8 cellular contexts compared by ENCODE assay signal in genomic region chr6:108293527-108294296, GRCh38. TPM values are rescaled to one million over a fixed set of nuclear protein-coding genes. Genes with fewer than 3 reads are reported as not detected.
DNase-seq lines count a peak whose midpoint lies in the region; ATAC-seq, FAIRE-seq and TF ChIP-seq lines count a peak whose summit lies in the region.

No MANE protein-coding gene starts in this region.

- ATAC-seq in activated CD4-positive, CD25-positive, alpha-beta regulatory T cell treated with anti-CD3 and anti-CD28 coated beads, Interleukin-2, amount 50 U/mL, for 24 hours: no peak

- H3K4me1 Mint-ChIP-seq in activated T-cell treated with anti-CD3 and anti-CD28 coated beads, Interleukin-2, amount 50 U/mL, for 24 hours (ENCODE audit: low read depth): peaks cover 18% of the 10 kb centered on the region
- H3K4me1 Mint-ChIP-seq in activated T-helper 2 cell treated with anti-CD3 and anti-CD28 coated beads, Interferon-gamma antibody, Interleukin-2, Interleukin-4, amounts not matched to agents 10 μg/mL and 5 μg/mL and 100 μg/mL, durations not matched to agents 14 hours and 24 hours and 36 hours (ENCODE audit: low read depth): peaks cover 26% of the 10 kb centered on the region

- peak overlapping the region; percentile 97 for H3K4me2 ChIP-seq in keratinocyte (ENCODE audit: control insufficient read depth, extremely low read depth, insufficient read depth, low read depth, low read length)

- no peaks in the 10 kb centered on the region for H3K27me3 Mint-ChIP-seq in activated T-cell treated with anti-CD3 and anti-CD28 coated beads, Interleukin-2, amount 50 U/mL, for 24 hours
- H3K27me3 Mint-ChIP-seq in activated T-helper 2 cell treated with anti-CD3 and anti-CD28 coated beads, Interferon-gamma antibody, Interleukin-2, Interleukin-4, amounts not matched to agents 10 μg/mL and 5 μg/mL and 100 μg/mL, durations not matched to agents 14 hours and 24 hours and 36 hours (ENCODE audit: low read depth): no peaks in the 10 kb centered on the region

- no peak for TF ChIP-seq POLR2A in suprapubic skin (IDR thresholded peaks at IDR 0.05)

- H3K79me2 ChIP-seq in keratinocyte (ENCODE audit: control insufficient read depth, insufficient read depth, low read length): peaks cover 3% of the 10 kb centered on the region

- peak overlapping the region; percentile 93 for H3K4me3 Mint-ChIP-seq in activated T-cell treated with anti-CD3 and anti-CD28 coated beads, Interleukin-2, amount 50 U/mL, for 24 hours
- peak overlapping the region; percentile 99 for H3K4me3 Mint-ChIP-seq in activated T-helper 2 cell treated with anti-CD3 and anti-CD28 coated beads, Interferon-gamma antibody, Interleukin-2, Interleukin-4, amounts not matched to agents 10 μg/mL and 5 μg/mL and 100 μg/mL, durations not matched to agents 14 hours and 24 hours and 36 hours (ENCODE audit: low read depth)

- TF ChIP-seq CTCF in keratinocyte (optimal IDR thresholded peaks at IDR 0.05 in 1 of 3, IDR thresholded peaks at IDR 0.05 in 1 of 3, conservative IDR thresholded peaks at IDR 0.05 in 1 of 3; ENCODE audit: extremely low read depth in 1 of 3, insufficient read depth in 2 of 3, low read length in 3 of 3) (no peak), suprapubic skin (IDR thresholded peaks at IDR 0.05) (no peak)

- H3K36me3 Mint-ChIP-seq in activated T-cell treated with anti-CD3 and anti-CD28 coated beads, Interleukin-2, amount 50 U/mL, for 24 hours (ENCODE audit: low read depth): peaks cover 11% of the 10 kb centered on the region
- H3K36me3 Mint-ChIP-seq in activated T-helper 2 cell treated with anti-CD3 and anti-CD28 coated beads, Interferon-gamma antibody, Interleukin-2, Interleukin-4, amounts not matched to agents 10 μg/mL and 5 μg/mL and 100 μg/mL, durations not matched to agents 14 hours and 24 hours and 36 hours (ENCODE audit: low read depth): peaks cover 6% of the 10 kb centered on the region

- no peak for TF ChIP-seq EP300 in suprapubic skin (IDR thresholded peaks at IDR 0.05)

- H3K36me3 ChIP-seq in keratinocyte (ENCODE audit: control insufficient read depth in 2 of 2, extremely low read depth in 1 of 2, insufficient read depth in 2 of 2, low read length in 2 of 2) (no peaks in the 10 kb centered on the region), suprapubic skin (no peaks in the 10 kb centered on the region)

- no peaks in the 10 kb centered on the region for H3K9me1 ChIP-seq in keratinocyte (ENCODE audit: control insufficient read depth, extremely low read depth, insufficient read depth, low read length)

- peak overlapping the region; percentile 100 for H3K27ac Mint-ChIP-seq in activated T-cell treated with anti-CD3 and anti-CD28 coated beads, Interleukin-2, amount 50 U/mL, for 24 hours
- peak overlapping the region; percentile 100 for H3K27ac Mint-ChIP-seq in activated T-helper 2 cell treated with anti-CD3 and anti-CD28 coated beads, Interferon-gamma antibody, Interleukin-2, Interleukin-4, amounts not matched to agents 10 μg/mL and 5 μg/mL and 100 μg/mL, durations not matched to agents 14 hours and 24 hours and 36 hours

- H3K9me3 Mint-ChIP-seq in activated T-cell treated with anti-CD3 and anti-CD28 coated beads, Interleukin-2, amount 50 U/mL, for 24 hours: no peaks in the 10 kb centered on the region
- no peaks in the 10 kb centered on the region for H3K9me3 Mint-ChIP-seq in activated T-helper 2 cell treated with anti-CD3 and anti-CD28 coated beads, Interferon-gamma antibody, Interleukin-2, Interleukin-4, amounts not matched to agents 10 μg/mL and 5 μg/mL and 100 μg/mL, durations not matched to agents 14 hours and 24 hours and 36 hours

- H3K9me3 ChIP-seq in keratinocyte (ENCODE audit: control insufficient read depth, low read depth, low read length) (no peaks in the 10 kb centered on the region), suprapubic skin (no peaks in the 10 kb centered on the region)

- FAIRE-seq in keratinocyte (lab: Jason Lieb, UNC): no peak

- H3K27ac ChIP-seq in keratinocyte (ENCODE audit: control insufficient read depth, insufficient read depth, low read length) (peak overlapping the region; percentile 96), suprapubic skin (no peak overlapping the region)

- 91% methylated on average over 18 of the region's 19 CpGs for WGBS in suprapubic skin

- H3K4me3 ChIP-seq in keratinocyte (ENCODE audit: control insufficient read depth in 2 of 3, extremely low read depth in 1 of 3, insufficient read depth in 2 of 3, low read depth in 1 of 3, low read length in 3 of 3) (peak overlapping the region; percentile 63 to 99 (median 95)), suprapubic skin (peak overlapping the region; percentile 57)

- H3K4me1 ChIP-seq in keratinocyte (ENCODE audit: control insufficient read depth, extremely low read depth, insufficient read depth, low read length) (peaks cover 3% of the 10 kb centered on the region), suprapubic skin (peaks cover 10% of the 10 kb centered on the region)

- dilution Hi-C loops in keratinocyte (cut with MboI; ENCODE audit: extremely low pct_ligation_motif_present, low sequenced_read_pairs): no loop called here

- H3K9ac ChIP-seq in keratinocyte (ENCODE audit: control insufficient read depth, extremely low read depth, insufficient read depth, low read length): no peak overlapping the region

- DNase-seq in activated T-cell treated with anti-CD3 and anti-CD28 coated beads, Interleukin-2, amount 50 U/mL, for 24 hours: peak; percentile 30
- no peak for DNase-seq in activated T-cell treated with anti-CD3 and anti-CD28 coated beads, Interleukin-2, amount 50 U/mL, for 1 hour
- DNase-seq in activated T-helper 2 cell treated with anti-CD3 and anti-CD28 coated beads, Interferon-gamma antibody, Interleukin-2, Interleukin-4, amounts not matched to agents 10 μg/mL and 5 μg/mL and 100 μg/mL, durations not matched to agents 14 hours and 24 hours and 36 hours (ENCODE audit: low spot score): no peak
- DNase-seq in keratinocyte (ENCODE audit: low read depth, low spot score): no peak
- DNase-seq in suprapubic skin (ENCODE audit: low spot score in 2 of 2): no peak
- DNase-seq in LoVo (ENCODE audit: low spot score): no peak
- DNase-seq in NCI-H526 treated with DMSO at 0.1 percent for 48 hours (lab: John Stamatoyannopoulos, UW): no peak

- H2AFZ ChIP-seq in keratinocyte (ENCODE audit: control insufficient read depth, low read length): peak overlapping the region; percentile 97

- H3K27me3 ChIP-seq in keratinocyte (ENCODE audit: control insufficient read depth, extremely low read depth, insufficient read depth, low read length) (no peaks in the 10 kb centered on the region), suprapubic skin (no peaks in the 10 kb centered on the region)

- intact Hi-C loops in activated T-helper 2 cell treated with anti-CD3 and anti-CD28 coated beads, Interferon-gamma antibody, Interleukin-2, Interleukin-4, amounts not matched to agents 10 μg/mL and 5 μg/mL and 100 μg/mL, durations not matched to agents 14 hours and 24 hours and 36 hours (cut with micrococcal nuclease): no loop called here

- H4K20me1 ChIP-seq in keratinocyte (ENCODE audit: control insufficient read depth, extremely low read depth, insufficient read depth, low read length): no peaks in the 10 kb centered on the region

RNA-seq across cellular contexts. Expression of gene AFG1L, which starts 1.1 kb away (rescaled TPM):
- 4.7 and 5.5 TPM in 2 replicates for total RNA-seq in activated T-helper 2 cell treated with anti-CD3 and anti-CD28 coated beads, Interferon-gamma antibody, Interleukin-2, Interleukin-4, amounts not matched to agents 10 μg/mL and 5 μg/mL and 100 μg/mL, durations not matched to agents 14 hours and 24 hours and 36 hours
- polyA plus RNA-seq in keratinocyte: 1.9 to 3.1 TPM (median 2.2 TPM) in 3 replicates
- 7.2 TPM for polyA plus RNA-seq in keratinocyte (2011; ENCODE audit: low read depth)
- polyA plus RNA-seq in keratinocyte (2011; cell fraction: cytosol; rRNA removed): 1.0 and 2.2 TPM in 2 replicates
- 2.3 and 2.5 TPM in 2 replicates for polyA plus RNA-seq in keratinocyte (2011; cell fraction: nucleus; rRNA removed)
- 2.0 and 2.6 TPM in 2 replicates for polyA plus RNA-seq in keratinocyte (2012; ENCODE audit: low replicate concordance)
- polyA minus RNA-seq in keratinocyte: 2.0 to 5.2 TPM (median 3.0 TPM) in 3 replicates
- 9.2 TPM for polyA minus RNA-seq in keratinocyte (2011; cell fraction: cytosol; rRNA and poly(A)+ RNA removed)
- polyA minus RNA-seq in keratinocyte (2011; cell fraction: nucleus; rRNA and poly(A)+ RNA removed): 7.9 and 11.1 TPM in 2 replicates
- 1 to 10 TPM; 1.3 to 7.4 (median 3.0) TPM for total RNA-seq in suprapubic skin

RNA-seq across cellular contexts. Expression of gene SNX3, which starts 32.9 kb away (rescaled TPM):
- 73.4 and 73.9 TPM in 2 replicates for total RNA-seq in activated T-helper 2 cell treated with anti-CD3 and anti-CD28 coated beads, Interferon-gamma antibody, Interleukin-2, Interleukin-4, amounts not matched to agents 10 μg/mL and 5 μg/mL and 100 μg/mL, durations not matched to agents 14 hours and 24 hours and 36 hours
- polyA plus RNA-seq in keratinocyte: 177 to 460 TPM (median 316 TPM) in 3 replicates
- 234 TPM for polyA plus RNA-seq in keratinocyte (2011; ENCODE audit: low read depth)
- polyA plus RNA-seq in keratinocyte (2011; cell fraction: cytosol; rRNA removed): 303 and 745 TPM in 2 replicates
- 101 and 136 TPM in 2 replicates for polyA plus RNA-seq in keratinocyte (2011; cell fraction: nucleus; rRNA removed)
- polyA plus RNA-seq in keratinocyte (2012; ENCODE audit: low replicate concordance): 149 and 186 TPM in 2 replicates
- 82.3 to 147 TPM (median 118 TPM) in 3 replicates for polyA minus RNA-seq in keratinocyte
- polyA minus RNA-seq in keratinocyte (2011; cell fraction: cytosol; rRNA and poly(A)+ RNA removed): 109 TPM
- 17.8 and 34.0 TPM in 2 replicates for polyA minus RNA-seq in keratinocyte (2011; cell fraction: nucleus; rRNA and poly(A)+ RNA removed)
- total RNA-seq in suprapubic skin: 10 to 100 TPM; 80.9 to 97.4 (median 96.6) TPM
